9 cellular contexts compared by ENCODE assay signal in genomic region chr19:51407631-51408131, GRCh38. TPM values are rescaled to one million over a fixed set of nuclear protein-coding genes. Genes with fewer than 3 reads are reported as not detected.
DNase-seq lines count a peak whose midpoint lies in the region; ATAC-seq and TF ChIP-seq lines count a peak whose summit lies in the region.
"Had no signal": no experiment of that assay in that cellular context is flagged by ENCODE, and none has a peak within 500 bp of the region (broad histone marks: within the 10 kb centered on the region; RNA-seq: fewer than 3 reads in every experiment).

No MANE protein-coding gene starts in this region.

- H3K36me3 ChIP-seq in gastroesophageal sphincter, result no peaks in the 10 kb centered on the region

- ATAC-seq in gastroesophageal sphincter (peak; percentile 39), GM19397 (IDR thresholded peaks at IDR 0.05; ENCODE audit: unreplicated experiment) (no peak), HG02970 (IDR thresholded peaks at IDR 0.05; ENCODE audit: low FRiP score, unreplicated experiment) (no peak), GM18873 (IDR thresholded peaks at IDR 0.05; ENCODE audit: low FRiP score, unreplicated experiment) (no peak)
- ATAC-seq in stimulated activated naive B cell treated with anti-CD40 and anti-IgM and Interleukin-4, amounts not matched to agents 10 μg/mL and 1 μg/mL and 100 μg/mL, for 72 hours (replicated peaks), result peak; percentile 59 to 63

- H3K4me3 ChIP-seq in WI38 (ENCODE audit: low read depth, low read length), result no peak overlapping the region
- H3K4me3 ChIP-seq in gastroesophageal sphincter, result no peak overlapping the region

- no peak overlapping the region for H3K27ac ChIP-seq in gastroesophageal sphincter
- H3K27ac ChIP-seq: KMS-11 had no signal

- H3K9me3 ChIP-seq in gastroesophageal sphincter, result peaks cover 0 to 5% (median 0%) of the 10 kb centered on the region in 3 donors

- TF ChIP-seq EP300 in gastroesophageal sphincter (IDR thresholded peaks at IDR 0.05), result no peak

- peak; percentile 40 for TF ChIP-seq CTCF in WI38 (IDR thresholded peaks at IDR 0.05; ENCODE audit: low read depth, low read length)
- TF ChIP-seq CTCF in gastroesophageal sphincter (IDR thresholded peaks at IDR 0.05), result peak in 3 of 4 experiments; percentile 44 to 57 (median 49)

- H3K4me3 Mint-ChIP-seq in stimulated activated naive B cell treated with anti-CD40 and anti-IgM and Interleukin-4, amounts not matched to agents 10 μg/mL and 1 μg/mL and 100 μg/mL, for 72 hours, result no peak overlapping the region

- no peak for TF ChIP-seq POLR2A in gastroesophageal sphincter (IDR thresholded peaks at IDR 0.05)

- no peaks in the 10 kb centered on the region for H3K27me3 Mint-ChIP-seq in stimulated activated naive B cell treated with anti-CD40 and anti-IgM and Interleukin-4, amounts not matched to agents 10 μg/mL and 1 μg/mL and 100 μg/mL, for 72 hours

- 28 to 45% methylated on average over 3 to 6 of the region's 6 CpGs for WGBS in gastroesophageal sphincter (ENCODE audit: low coverage in 1 of 2), 2 donors

- no peaks in the 10 kb centered on the region for H3K4me1 ChIP-seq in gastroesophageal sphincter

- peaks cover 19 to 20% of the 10 kb centered on the region in 2 donors for H3K36me3 Mint-ChIP-seq in stimulated activated naive B cell treated with anti-CD40 and anti-IgM and Interleukin-4, amounts not matched to agents 10 μg/mL and 1 μg/mL and 100 μg/mL, for 72 hours

- DNase-seq in COLO829 (ENCODE audit: low spot score) (peak; percentile 23), HT1080 (ENCODE audit: low read depth) (peak; percentile 54)
- DNase-seq in stimulated activated naive B cell treated with anti-CD40 and anti-IgM and Interleukin-4, amounts not matched to agents 10 μg/mL and 1 μg/mL and 100 μg/mL, for 72 hours, result no peak

- no peak overlapping the region for H3K27ac Mint-ChIP-seq in stimulated activated naive B cell treated with anti-CD40 and anti-IgM and Interleukin-4, amounts not matched to agents 10 μg/mL and 1 μg/mL and 100 μg/mL, for 72 hours

- H3K27me3 ChIP-seq in gastroesophageal sphincter, result peaks cover 44% of the 10 kb centered on the region

- H3K9me3 Mint-ChIP-seq in stimulated activated naive B cell treated with anti-CD40 and anti-IgM and Interleukin-4, amounts not matched to agents 10 μg/mL and 1 μg/mL and 100 μg/mL, for 72 hours, result peaks cover 3 to 7% of the 10 kb centered on the region in 2 donors

- peaks cover 12 to 44% of the 10 kb centered on the region in 2 donors for H3K4me1 Mint-ChIP-seq in stimulated activated naive B cell treated with anti-CD40 and anti-IgM and Interleukin-4, amounts not matched to agents 10 μg/mL and 1 μg/mL and 100 μg/mL, for 72 hours

RNA-seq across cellular contexts. Expression of gene SIGLEC10, which starts 9.8 kb away (rescaled TPM):
- not detected in 2 replicates for total RNA-seq in HT1080 (2014; rRNA removed; shearing (Covaris generic))
- polyA plus RNA-seq in HT1080 (2015; cell fraction: cytosol; rRNA removed), result not detected in 2 replicates
- polyA plus RNA-seq in HT1080 (2015; cell fraction: nucleus; rRNA removed), result not detected in 2 replicates
- total RNA-seq in gastroesophageal sphincter, result 1 to 10 TPM; 1.1 to 6.9 (median 3.2) TPM

RNA-seq across cellular contexts. Expression of gene C19orf84, which starts 17.3 kb away (rescaled TPM):
- not detected in 2 replicates for total RNA-seq in HT1080 (2014; rRNA removed; shearing (Covaris generic))
- polyA plus RNA-seq in HT1080 (2015; cell fraction: cytosol; rRNA removed), result not detected in 2 replicates
- 0.12 TPM in 1 of 2 replicates, not detected in the other for polyA plus RNA-seq in HT1080 (2015; cell fraction: nucleus; rRNA removed)
- not detected for total RNA-seq in gastroesophageal sphincter

RNA-seq across cellular contexts. Expression of gene LIM2, which starts 19.9 kb away (rescaled TPM):
- not detected in 2 replicates for total RNA-seq in HT1080 (2014; rRNA removed; shearing (Covaris generic))
- polyA plus RNA-seq in HT1080 (2015; cell fraction: cytosol; rRNA removed), result not detected in 2 replicates
- polyA plus RNA-seq in HT1080 (2015; cell fraction: nucleus; rRNA removed), result not detected in 2 replicates
- not detected for total RNA-seq in gastroesophageal sphincter

RNA-seq across cellular contexts. Expression of gene NKG7, which starts 35.2 kb away (rescaled TPM):
- total RNA-seq in HT1080 (2014; rRNA removed; shearing (Covaris generic)), result not detected in 2 replicates
- not detected in 2 replicates for polyA plus RNA-seq in HT1080 (2015; cell fraction: cytosol; rRNA removed)
- not detected in 2 replicates for polyA plus RNA-seq in HT1080 (2015; cell fraction: nucleus; rRNA removed)
- total RNA-seq in gastroesophageal sphincter, result 1 to 10 TPM in 1 of 4 donors, under 1 TPM in 2, not detected in 1; 0.58 to 2.0 (median 0.67) TPM

RNA-seq across cellular contexts. Expression of gene CLDND2, which starts 38.9 kb away (rescaled TPM):
- total RNA-seq in HT1080 (2014; rRNA removed; shearing (Covaris generic)), result not detected in 2 replicates
- not detected in 2 replicates for polyA plus RNA-seq in HT1080 (2015; cell fraction: cytosol; rRNA removed)
- not detected in 2 replicates for polyA plus RNA-seq in HT1080 (2015; cell fraction: nucleus; rRNA removed)
- total RNA-seq in gastroesophageal sphincter, result not detected

Comparison
In these comparisons a context has a peak if more than half of its experiments do, and no peak if none do; other contexts are left out.
1. ATAC-seq: peak in gastroesophageal sphincter (single experiment) and stimulated activated naive B cell treated with anti-CD40 and anti-IgM and Interleukin-4, amounts not matched to agents 10 μg/mL and 1 μg/mL and 100 μg/mL, for 72 hours (2 of 2); none in GM19397 (single experiment), HG02970 (single experiment) and GM18873 (single experiment).